ENCODE assay signal across 13 cellular contexts in the genomic region with DNA sequence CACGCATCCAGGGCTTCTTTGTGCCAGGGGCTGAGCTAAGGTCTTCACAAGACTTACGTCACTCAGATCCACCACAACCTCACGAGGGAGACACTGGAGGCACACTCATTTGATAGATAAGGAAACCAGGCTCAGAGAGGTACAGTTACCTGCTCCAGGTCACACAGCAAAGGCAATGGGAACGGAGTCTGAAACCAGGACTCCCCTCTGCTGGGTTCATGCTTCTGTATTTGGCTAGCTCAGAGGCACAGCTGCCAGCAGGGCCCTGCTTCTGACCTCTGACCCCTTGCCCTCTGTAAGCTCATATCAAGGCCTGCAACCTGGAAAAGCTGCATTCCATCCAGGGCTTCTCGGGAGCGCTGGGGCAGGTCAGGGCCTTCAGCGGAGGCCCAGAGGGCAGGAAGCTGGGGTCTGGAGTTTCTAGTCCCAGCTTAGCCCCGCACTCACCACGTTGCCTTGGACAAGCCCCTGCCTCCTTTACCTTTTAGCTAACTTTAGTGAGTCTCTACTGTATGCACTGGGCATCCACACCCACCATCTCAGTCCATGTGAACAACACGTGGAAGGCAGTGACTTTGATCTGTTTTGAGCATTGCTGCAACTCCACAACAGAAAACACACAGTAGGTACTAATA. TPM values are rescaled to one million over a fixed set of nuclear protein-coding genes. Genes with fewer than 3 reads are reported as not detected.
A peak's percentile ranks its signal among the peaks of the same experiment; 100 is the strongest.
DNase-seq lines count a peak whose midpoint lies in the region; ATAC-seq and TF ChIP-seq lines count a peak whose summit lies in the region.
"Had no signal": no experiment of that assay in that cellular context is flagged by ENCODE, and none has a peak within 500 bp of the region (broad histone marks: within the 10 kb centered on the region; RNA-seq: fewer than 3 reads in every experiment).

No MANE protein-coding gene starts in this region.

- H3K36me3 ChIP-seq in esophagus (ENCODE audit: control insufficient read depth in 2 of 2, insufficient read depth in 2 of 2, low read length in 1 of 2) (no peaks in the 10 kb centered on the region), transverse colon (no peaks in the 10 kb centered on the region)

- 58 to 68% methylated on average over 10 of the region's 10 CpGs for WGBS in esophagus, 2 donors
- 72% methylated on average over 10 of the region's 10 CpGs; no CpG with 5 or more reads in 1 of the 2 donors for WGBS in transverse colon (ENCODE audit: low coverage in 1 of 2), 2 donors

- intact Hi-C loops in transverse colon (cut with DNase I; ENCODE audit: low total_unique reads): loop anchor here (5.0 kb wide), 1 partner anchor 35 kb away; the partner anchor contains the start of gene HSPG2

- H3K27me3 ChIP-seq in esophagus (ENCODE audit: control insufficient read depth in 1 of 2, insufficient read depth in 2 of 2, low read length in 2 of 2): no peaks in the 10 kb centered on the region
- no peaks in the 10 kb centered on the region for H3K27me3 ChIP-seq in transverse colon

- CTCF ChIA-PET in WTC11 (lab: Charles Lee): interaction anchor here (1.2 kb wide), 1 partner anchor 34 kb away, joined by 4 read pairs; the partner anchor contains the start of gene HSPG2

- POLR2A ChIA-PET in WTC11 (lab: Charles Lee): no interaction called here

- no peak for ATAC-seq in WTC11
- ATAC-seq: stimulated activated effector memory CD8-positive, alpha-beta T cell treated with anti-CD3 and anti-CD28 coated beads, Interleukin-12 subunit alpha, Interleukin-12 subunit beta, amount 100 ng/mL, for 72 hours had no signal

- H3K9me3 ChIP-seq in esophagus (ENCODE audit: control insufficient read depth in 2 of 2, insufficient read depth in 1 of 2, low read depth in 1 of 2, low read length in 1 of 2) (no peaks in the 10 kb centered on the region), transverse colon (no peaks in the 10 kb centered on the region)

- no peak for TF ChIP-seq EP300 in transverse colon (IDR thresholded peaks at IDR 0.05; ENCODE audit: low read depth)

- H3K4me1 ChIP-seq in esophagus (ENCODE audit: control insufficient read depth in 2 of 2, insufficient read depth in 2 of 2, low read length in 1 of 2) (peaks cover 19 to 31% of the 10 kb centered on the region in 2 donors), transverse colon (peaks cover 82 to 98% (median 85%) of the 10 kb centered on the region in 4 donors)

- in situ Hi-C loops in transverse colon (cut with MboI; ENCODE audit: low pct_ligation_motif_present in 1 of 4, low pct_unique_long_range_greater_than_20kb in 1 of 4, low sequenced_read_pairs in 3 of 4): no loop called here

- DNase-seq in WTC11 (ENCODE audit: low spot score) (no peak), nephron progenitor cell (peak; percentile 21), transverse colon (no peak), iPS-NIHi11 (ENCODE audit: low spot score) (no peak), SKM-1 (lab: John Stamatoyannopoulos, UW; ENCODE audit: unreplicated experiment) (no peak), EL (no peak)
- DNase-seq in activated T-cell treated with anti-CD3 and anti-CD28 coated beads, Interleukin-2, amount 50 U/mL, for 1 hour: no peak
- DNase-seq: activated T-cell treated with anti-CD3 and anti-CD28 coated beads for 4 hours; stimulated activated CD4-positive, alpha-beta T cell treated with anti-CD3 and anti-CD28 coated beads, Interleukin-1b, Interleukin-23, amount 100 ng/mL, for 48 hours had no signal

- H3K9me3 Mint-ChIP-seq in WTC11 (no peaks in the 10 kb centered on the region), nephron progenitor cell (no peaks in the 10 kb centered on the region)
- H3K9me3 Mint-ChIP-seq: brain; stimulated activated effector memory CD8-positive, alpha-beta T cell treated with anti-CD3 and anti-CD28 coated beads, Interleukin-12 subunit alpha, Interleukin-12 subunit beta, amount 100 ng/mL, for 72 hours had no signal

- H3K4me3 Mint-ChIP-seq in WTC11 (no peak overlapping the region), nephron progenitor cell (no peak overlapping the region)
- H3K4me3 Mint-ChIP-seq: brain; stimulated activated effector memory CD8-positive, alpha-beta T cell treated with anti-CD3 and anti-CD28 coated beads, Interleukin-12 subunit alpha, Interleukin-12 subunit beta, amount 100 ng/mL, for 72 hours had no signal

- H3K27me3 Mint-ChIP-seq in WTC11 (ENCODE audit: low read depth) (no peaks in the 10 kb centered on the region), nephron progenitor cell (ENCODE audit: low read depth, poor library complexity) (peaks cover 3% of the 10 kb centered on the region)

- H3K4me1 Mint-ChIP-seq in WTC11 (peaks cover 25% of the 10 kb centered on the region), nephron progenitor cell (peaks cover 76% of the 10 kb centered on the region)

- no peak overlapping the region for H3K4me3 ChIP-seq in esophagus (ENCODE audit: low read depth in 1 of 2, low read length in 2 of 2)
- H3K4me3 ChIP-seq in transverse colon: no peak overlapping the region

- TF ChIP-seq POLR2A in transverse colon (IDR thresholded peaks at IDR 0.05): no peak

- no peak for TF ChIP-seq CTCF in WTC11 (IDR thresholded peaks at IDR 0.05)
- TF ChIP-seq CTCF in nephron progenitor cell (IDR thresholded peaks at IDR 0.05): no peak
- TF ChIP-seq CTCF in transverse colon (IDR thresholded peaks at IDR 0.05): no peak

- H3K27ac Mint-ChIP-seq in WTC11 (peak overlapping the region; percentile 60; the same call in 1 of the 2 replicates), nephron progenitor cell (peak overlapping the region; percentile 90)
- H3K27ac Mint-ChIP-seq: stimulated activated effector memory CD8-positive, alpha-beta T cell treated with anti-CD3 and anti-CD28 coated beads, Interleukin-12 subunit alpha, Interleukin-12 subunit beta, amount 100 ng/mL, for 72 hours had no signal

- H3K27ac ChIP-seq in esophagus (ENCODE audit: low read depth in 2 of 2, low read length in 1 of 2) (peak overlapping the region; percentile 77), transverse colon (peak overlapping the region; percentile 74 to 98 (median 94))
- H3K27ac ChIP-seq: VCaP had no signal

- H3K36me3 Mint-ChIP-seq in WTC11 (peaks cover 3% of the 10 kb centered on the region; the same call in 1 of the 2 replicates), nephron progenitor cell (ENCODE audit: low read depth) (peaks cover 6% of the 10 kb centered on the region)
- H3K36me3 Mint-ChIP-seq: brain; stimulated activated effector memory CD8-positive, alpha-beta T cell treated with anti-CD3 and anti-CD28 coated beads, Interleukin-12 subunit alpha, Interleukin-12 subunit beta, amount 100 ng/mL, for 72 hours had no signal

TF ChIP-seq in WTC11, 78 proteins besides CTCF, POLR2A, EP300 and RAD21:
- no peak for TF ChIP-seq IRF2 (CRISPR knock-in tag; IDR thresholded peaks at IDR 0.05; ENCODE audit: borderline replicate concordance, low read depth)
- TF ChIP-seq ATF1 (CRISPR knock-in tag; IDR thresholded peaks at IDR 0.05): no peak
- TF ChIP-seq NR1H2 (CRISPR knock-in tag; IDR thresholded peaks at IDR 0.05): no peak
- no peak for TF ChIP-seq JAZF1 (CRISPR knock-in tag; IDR thresholded peaks at IDR 0.05)
- TF ChIP-seq NFYB (CRISPR knock-in tag; conservative IDR thresholded peaks at IDR 0.05; ENCODE audit: low read depth): no peak
- TF ChIP-seq ZNF671 (CRISPR knock-in tag; IDR thresholded peaks at IDR 0.05): no peak
- TF ChIP-seq JUN (CRISPR knock-in tag; IDR thresholded peaks at IDR 0.05): no peak
- no peak for TF ChIP-seq PRRX2 (CRISPR knock-in tag; IDR thresholded peaks at IDR 0.05)
- TF ChIP-seq, protein P1, sequence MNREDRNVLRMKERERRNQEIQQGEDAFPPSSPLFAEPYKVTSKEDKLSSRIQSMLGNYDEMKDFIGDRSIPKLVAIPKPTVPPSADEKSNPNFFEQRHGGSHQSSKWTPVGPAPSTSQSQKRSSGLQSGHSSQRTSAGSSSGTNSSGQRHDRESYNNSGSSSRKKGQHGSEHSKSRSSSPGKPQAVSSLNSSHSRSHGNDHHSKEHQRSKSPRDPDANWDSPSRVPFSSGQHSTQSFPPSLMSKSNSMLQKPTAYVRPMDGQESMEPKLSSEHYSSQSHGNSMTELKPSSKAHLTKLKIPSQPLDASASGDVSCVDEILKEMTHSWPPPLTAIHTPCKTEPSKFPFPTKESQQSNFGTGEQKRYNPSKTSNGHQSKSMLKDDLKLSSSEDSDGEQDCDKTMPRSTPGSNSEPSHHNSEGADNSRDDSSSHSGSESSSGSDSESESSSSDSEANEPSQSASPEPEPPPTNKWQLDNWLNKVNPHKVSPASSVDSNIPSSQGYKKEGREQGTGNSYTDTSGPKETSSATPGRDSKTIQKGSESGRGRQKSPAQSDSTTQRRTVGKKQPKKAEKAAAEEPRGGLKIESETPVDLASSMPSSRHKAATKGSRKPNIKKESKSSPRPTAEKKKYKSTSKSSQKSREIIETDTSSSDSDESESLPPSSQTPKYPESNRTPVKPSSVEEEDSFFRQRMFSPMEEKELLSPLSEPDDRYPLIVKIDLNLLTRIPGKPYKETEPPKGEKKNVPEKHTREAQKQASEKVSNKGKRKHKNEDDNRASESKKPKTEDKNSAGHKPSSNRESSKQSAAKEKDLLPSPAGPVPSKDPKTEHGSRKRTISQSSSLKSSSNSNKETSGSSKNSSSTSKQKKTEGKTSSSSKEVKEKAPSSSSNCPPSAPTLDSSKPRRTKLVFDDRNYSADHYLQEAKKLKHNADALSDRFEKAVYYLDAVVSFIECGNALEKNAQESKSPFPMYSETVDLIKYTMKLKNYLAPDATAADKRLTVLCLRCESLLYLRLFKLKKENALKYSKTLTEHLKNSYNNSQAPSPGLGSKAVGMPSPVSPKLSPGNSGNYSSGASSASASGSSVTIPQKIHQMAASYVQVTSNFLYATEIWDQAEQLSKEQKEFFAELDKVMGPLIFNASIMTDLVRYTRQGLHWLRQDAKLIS (CRISPR knock-in tag; IDR thresholded peaks at IDR 0.05; ENCODE audit: borderline replicate concordance): no peak

RNA-seq across cellular contexts. Expression of gene HSPG2, which starts 34.6 kb away (rescaled TPM):
- total RNA-seq in WTC11 (2021): 120 to 127 TPM (median 120 TPM) in 3 replicates
- 10 to 100 TPM; 37.6 to 55.0 TPM for polyA plus RNA-seq in esophagus
- 100 to 1,000 TPM; 107 to 343 (median 228) TPM for total RNA-seq in transverse colon
